In genomic region chr5:78252715-78253114, GRCh38 we compare ENCODE assay signal across 27 cellular contexts.
"Had no signal": no experiment of that assay in that cellular context is flagged by ENCODE, and none has a peak within 500 bp of the region (broad histone marks: within the 10 kb centered on the region; RNA-seq: fewer than 3 reads in every experiment).

No MANE protein-coding gene starts in this region.

- H3K36me3 ChIP-seq: pancreas, prostate gland, suprapubic skin, tibial artery, transverse colon, upper lobe of left lung, vagina had no signal

- H3K4me3 ChIP-seq: neural progenitor cell, pancreas, prostate gland, skin epidermis, smooth muscle cell, spleen, suprapubic skin, testis, tibial artery, transverse colon, upper lobe of left lung, vagina had no signal

- H3K27ac ChIP-seq: neural progenitor cell, pancreas, prostate gland, skin epidermis, spleen, suprapubic skin, tibial artery, transverse colon, upper lobe of left lung, vagina had no signal

- H3K9me3 ChIP-seq: pancreas, prostate gland, suprapubic skin, testis, tibial artery, upper lobe of left lung, vagina had no signal

- H3K4me1 ChIP-seq: neural progenitor cell, pancreas, prostate gland, spleen, suprapubic skin, transverse colon, vagina had no signal

- DNase-seq: naive thymus-derived CD4-positive, alpha-beta T cell; natural killer cell; nucleus accumbens; pancreas; right cardiac atrium; spleen; stimulated activated CD4-positive, alpha-beta T cell treated with anti-CD3 and anti-CD28 coated beads, Interleukin-12 subunit alpha, Interleukin-12 subunit beta, amount 100 ng/mL, for 4 hours; stimulated activated CD4-positive, alpha-beta T cell treated with anti-CD3 and anti-CD28 coated beads, Interleukin-1b, Interleukin-23, amount 100 ng/mL, for 48 hours; stimulated activated CD4-positive, alpha-beta T cell treated with anti-CD3 and anti-CD28 coated beads, Interleukin-4, amount 100 ng/mL, for 1 hour; stimulated activated CD4-positive, alpha-beta T cell treated with anti-CD3 and anti-CD28 coated beads, Interleukin-4, amount 100 ng/mL, for 4 hours; stimulated activated CD8-positive, alpha-beta memory T cell treated with anti-CD3 and anti-CD28 coated beads, Interleukin-4, amount 100 ng/mL, for 48 hours; stimulated activated naive CD4-positive, alpha-beta T cell; stimulated activated naive CD8-positive, alpha-beta T cell treated with anti-CD3 and anti-CD28 coated beads, Interleukin-15, amount 100 ng/mL, for 72 hours; stimulated activated naive CD8-positive, alpha-beta T cell treated with anti-CD3 and anti-CD28 coated beads, Interleukin-15, Interleukin-2, amounts not matched to agents 100 U/mL and 50 U/mL, for 24 hours; substantia nigra; testis; tibial artery; transverse colon; upper lobe of left lung had no signal

- ATAC-seq: naive thymus-derived CD4-positive, alpha-beta T cell; natural killer cell; pancreas; right cardiac atrium; sciatic nerve; stimulated activated memory B cell treated with anti-CD40 and anti-IgM and Interleukin-4, amounts not matched to agents 10 μg/mL and 1 μg/mL and 100 μg/mL, for 72 hours; stimulated activated naive CD8-positive, alpha-beta T cell treated with anti-CD3 and anti-CD28 coated beads, Interleukin-15, amount 100 ng/mL, for 72 hours; stimulated activated naive CD8-positive, alpha-beta T cell treated with anti-CD3 and anti-CD28 coated beads, Interleukin-15, Interleukin-2, amounts not matched to agents 100 U/mL and 50 U/mL, for 24 hours had no signal

- H3K27me3 ChIP-seq: neural progenitor cell, pancreas, spleen, suprapubic skin, testis, tibial artery, transverse colon, upper lobe of left lung, vagina had no signal
